23 cellular contexts compared by ENCODE assay signal in the genomic region with DNA sequence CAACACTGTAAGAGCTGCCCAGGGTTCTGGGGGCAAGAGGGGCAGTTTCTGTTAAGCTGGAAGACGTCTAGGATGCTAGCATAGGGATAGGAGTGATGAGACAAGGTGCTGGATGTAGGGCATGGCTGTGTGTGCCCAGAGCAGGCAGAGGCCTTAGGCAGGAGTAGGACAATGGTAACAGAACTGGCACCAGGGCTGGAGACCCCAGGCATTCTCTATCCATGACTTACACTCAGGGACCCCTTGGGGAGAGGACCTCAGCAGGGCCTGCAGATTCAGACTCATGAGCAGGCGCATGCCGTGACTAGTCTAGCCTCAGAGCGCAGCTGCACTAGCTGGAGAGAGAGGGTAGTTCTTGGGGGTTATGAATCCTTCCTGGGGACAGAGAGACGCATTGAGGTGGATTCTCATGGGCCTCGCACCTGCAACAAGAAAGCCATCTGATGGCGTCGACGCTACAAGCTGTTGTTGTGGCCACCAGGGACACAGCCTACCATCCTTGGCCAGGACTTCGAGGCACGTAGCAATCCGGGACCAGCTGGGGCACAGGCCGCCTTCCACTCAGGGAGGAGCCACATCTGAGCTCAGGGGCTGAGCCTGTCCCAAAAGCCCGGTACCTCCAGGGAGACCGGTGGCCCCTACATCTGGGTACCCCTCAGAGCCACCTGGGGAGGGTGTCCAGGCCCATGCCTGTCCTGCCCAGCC.
A peak's percentile ranks its signal among the peaks of the same experiment; 100 is the strongest.
DNase-seq lines count a peak whose midpoint lies in the region; TF ChIP-seq lines count a peak whose summit lies in the region.
"Had no signal": no experiment of that assay in that cellular context is flagged by ENCODE, and none has a peak within 500 bp of the region (broad histone marks: within the 10 kb centered on the region; RNA-seq: fewer than 3 reads in every experiment).

No MANE protein-coding gene starts in this region.

- peak; percentile 24 for DNase-seq in H7
- DNase-seq in endodermal cell: peak; percentile 27
- peak; percentile 65 for DNase-seq in mesenteric fat pad (ENCODE audit: low spot score)
- DNase-seq in osteocyte (ENCODE audit: extremely low spot score, unreplicated experiment): peak; percentile 80
- no peak for DNase-seq in NCI-H1930 (lab: John Stamatoyannopoulos, UW)
- DNase-seq in NCI-H345 treated with DMSO at 0.1 percent for 48 hours (lab: John Stamatoyannopoulos, UW; ENCODE audit: unreplicated experiment): no peak
- no peak for DNase-seq in activated naive CD8-positive, alpha-beta T cell treated with anti-CD3 and anti-CD28 coated beads for 36 hours
- DNase-seq: AML-193; CD4-positive, alpha-beta T cell; COR-L47; DMS53; Kasumi-1; NCI-H1092 treated with DMSO at 0.1 percent for 48 hours; NCI-H1436 treated with DMSO at 0.1 percent for 48 hours; NCI-H187 treated with DMSO at 0.1 percent for 48 hours; NCI-H2107; NCI-H446 treated with DMSO at 0.1 percent for 48 hours; NCI-H526; PC-9 had no signal

- H3K9ac ChIP-seq in endodermal cell (ENCODE audit: extremely low read depth, low read length, poor library complexity, severe bottlenecking): no peak overlapping the region
- H3K9ac ChIP-seq: BLaER1 treated with 17β-estradiol and CSF1 and Interleukin-3, amounts not matched to agents 10 nM and 100 nM had no signal

- no peak overlapping the region for H3K27ac ChIP-seq in endodermal cell (ENCODE audit: low read depth, low read length)
- H3K27ac ChIP-seq: A549; BLaER1 treated with 17β-estradiol and CSF1 and Interleukin-3, amounts not matched to agents 10 nM and 100 nM; PC-9; SJSA1 had no signal

- no peak overlapping the region for H3K4me3 Mint-ChIP-seq in endodermal cell
- H3K4me3 Mint-ChIP-seq in osteocyte (ENCODE audit: unreplicated experiment): no peak overlapping the region
- H3K4me3 Mint-ChIP-seq in activated naive CD8-positive, alpha-beta T cell treated with anti-CD3 and anti-CD28 coated beads for 36 hours: no peak overlapping the region
- H3K4me3 Mint-ChIP-seq: CD4-positive, alpha-beta T cell had no signal

- no peaks in the 10 kb centered on the region for H3K4me1 ChIP-seq in endodermal cell (ENCODE audit: control insufficient read depth, insufficient read depth, low read length)
- H3K4me1 ChIP-seq: A549, SJSA1 had no signal

- no peak for TF ChIP-seq CTCF in endodermal cell (conservative IDR thresholded peaks at IDR 0.05)
- no peak for TF ChIP-seq CTCF in osteocyte (IDR thresholded peaks at IDR 0.05)

- no peaks in the 10 kb centered on the region for H3K36me3 Mint-ChIP-seq in endodermal cell (ENCODE audit: low read depth)
- peaks cover 4% of the 10 kb centered on the region for H3K36me3 Mint-ChIP-seq in osteocyte (ENCODE audit: unreplicated experiment)
- peaks cover 2% of the 10 kb centered on the region for H3K36me3 Mint-ChIP-seq in activated naive CD8-positive, alpha-beta T cell treated with anti-CD3 and anti-CD28 coated beads for 36 hours

- 86 to 87% methylated on average over 12 to 15 of the region's 15 CpGs for WGBS in endodermal cell (ENCODE audit: insufficient coverage in 1 of 2, insufficient read length in 1 of 2), 2 experiments

- H3K27ac Mint-ChIP-seq in endodermal cell (no peak overlapping the region), osteocyte (ENCODE audit: unreplicated experiment) (no peak overlapping the region)
- H3K27ac Mint-ChIP-seq in activated naive CD8-positive, alpha-beta T cell treated with anti-CD3 and anti-CD28 coated beads for 36 hours: no peak overlapping the region
- H3K27ac Mint-ChIP-seq: CD4-positive, alpha-beta T cell had no signal

- H3K36me3 ChIP-seq in H7 (replicated peaks; ENCODE audit: control insufficient read depth, insufficient read depth, low read length) (no peaks in the 10 kb centered on the region), endodermal cell (ENCODE audit: control insufficient read depth, insufficient read depth, low read length) (no peaks in the 10 kb centered on the region)
- H3K36me3 ChIP-seq: BLaER1 treated with 17β-estradiol and CSF1 and Interleukin-3, amounts not matched to agents 10 nM and 100 nM; SJSA1 had no signal

- H3K27me3 Mint-ChIP-seq in endodermal cell (ENCODE audit: insufficient read depth) (no peaks in the 10 kb centered on the region), osteocyte (ENCODE audit: unreplicated experiment) (no peaks in the 10 kb centered on the region)
- H3K27me3 Mint-ChIP-seq in activated naive CD8-positive, alpha-beta T cell treated with anti-CD3 and anti-CD28 coated beads for 36 hours: peaks cover 7% of the 10 kb centered on the region

- H3K9me3 ChIP-seq in endodermal cell (ENCODE audit: control insufficient read depth, low read length): peaks cover 79% of the 10 kb centered on the region

- H3K4me3 ChIP-seq in H7 (ENCODE audit: insufficient read depth, low read depth, low read length) (no peak overlapping the region), endodermal cell (ENCODE audit: low read length) (no peak overlapping the region)
- H3K4me3 ChIP-seq: A549; BLaER1 treated with 17β-estradiol and CSF1 and Interleukin-3, amounts not matched to agents 10 nM and 100 nM; K562; PC-9; SJSA1 had no signal

- H3K27me3 ChIP-seq in H7 (ENCODE audit: control insufficient read depth, insufficient read depth, low read length) (no peaks in the 10 kb centered on the region), endodermal cell (ENCODE audit: control insufficient read depth, insufficient read depth, low read length, poor library complexity, severe bottlenecking) (no peaks in the 10 kb centered on the region)
- H3K27me3 ChIP-seq: BLaER1 treated with 17β-estradiol and CSF1 and Interleukin-3, amounts not matched to agents 10 nM and 100 nM; SJSA1 had no signal

- H3K4me1 Mint-ChIP-seq in endodermal cell (no peaks in the 10 kb centered on the region), osteocyte (ENCODE audit: unreplicated experiment) (no peaks in the 10 kb centered on the region)
- no peaks in the 10 kb centered on the region for H3K4me1 Mint-ChIP-seq in activated naive CD8-positive, alpha-beta T cell treated with anti-CD3 and anti-CD28 coated beads for 36 hours

- H3K9me3 Mint-ChIP-seq in endodermal cell (peaks cover 28% of the 10 kb centered on the region), osteocyte (ENCODE audit: unreplicated experiment) (peaks cover 58% of the 10 kb centered on the region)
- H3K9me3 Mint-ChIP-seq in activated naive CD8-positive, alpha-beta T cell treated with anti-CD3 and anti-CD28 coated beads for 36 hours: peaks cover 20% of the 10 kb centered on the region

Comparison
In these comparisons a context has a peak if more than half of its experiments do, and no peak if none do; other contexts are left out.
1. DNase-seq: peak in H7 (single experiment), endodermal cell (single experiment), mesenteric fat pad (single experiment) and osteocyte (single experiment); none in NCI-H1930 (0 of 2), NCI-H345 treated with DMSO at 0.1 percent for 48 hours (single experiment) and activated naive CD8-positive, alpha-beta T cell treated with anti-CD3 and anti-CD28 coated beads for 36 hours (single experiment).